In genomic region chr11:128455766-128456165, GRCh38 we compare ENCODE assay signal across 15 cellular contexts.
A peak's percentile ranks its signal among the peaks of the same experiment; 100 is the strongest.
DNase-seq lines count a peak whose midpoint lies in the region; ATAC-seq and TF ChIP-seq lines count a peak whose summit lies in the region.
"Had no signal": no experiment of that assay in that cellular context is flagged by ENCODE, and none has a peak within 500 bp of the region (broad histone marks: within the 10 kb centered on the region; RNA-seq: fewer than 3 reads in every experiment).

No MANE protein-coding gene starts in this region.

- intact Hi-C loops in CD4-positive, alpha-beta memory T cell (cut with micrococcal nuclease): no loop called here

- peaks cover 61% of the 10 kb centered on the region for H3K4me1 ChIP-seq in CD4-positive, alpha-beta memory T cell (ENCODE audit: insufficient read depth, low read length)
- H3K4me1 ChIP-seq in mesodermal cell (ENCODE audit: control insufficient read depth, insufficient read depth, low read length, poor library complexity, severe bottlenecking): peaks cover 7% of the 10 kb centered on the region

- H3K9me3 Mint-ChIP-seq in CD4-positive, alpha-beta memory T cell: peaks cover 0 to 3% (median 0%) of the 10 kb centered on the region in 8 donors
- no peaks in the 10 kb centered on the region for H3K9me3 Mint-ChIP-seq in HFFc6

- peaks cover 39% of the 10 kb centered on the region for H3K36me3 ChIP-seq in CD4-positive, alpha-beta memory T cell (ENCODE audit: insufficient read depth, low read length)
- peaks cover 57% of the 10 kb centered on the region for H3K36me3 ChIP-seq in mesodermal cell (ENCODE audit: control insufficient read depth, insufficient read depth, low read length)

- H3K4me3 Mint-ChIP-seq in CD4-positive, alpha-beta memory T cell: no peak overlapping the region
- H3K4me3 Mint-ChIP-seq in HFFc6: no peak overlapping the region

- no peaks in the 10 kb centered on the region for H3K27me3 ChIP-seq in CD4-positive, alpha-beta memory T cell (ENCODE audit: insufficient read depth, low read length)
- H3K27me3 ChIP-seq: sigmoid colon had no signal

- no peak overlapping the region for H3K27ac ChIP-seq in CD4-positive, alpha-beta memory T cell (ENCODE audit: low read depth, low read length)
- H3K27ac ChIP-seq in mesodermal cell (ENCODE audit: low read depth, low read length, severe bottlenecking): peak overlapping the region; percentile 94
- H3K27ac ChIP-seq: GM23248 had no signal

- TF ChIP-seq CTCF in HFFc6 (IDR thresholded peaks at IDR 0.05) (no peak), cardiac fibroblast (IDR thresholded peaks at IDR 0.05; ENCODE audit: low read depth, low read length) (no peak)

- H3K36me3 Mint-ChIP-seq in CD4-positive, alpha-beta memory T cell: peaks cover 55 to 58% of the 10 kb centered on the region in 2 donors
- peaks cover 63% of the 10 kb centered on the region for H3K36me3 Mint-ChIP-seq in HFFc6 (ENCODE audit: low read depth)

- WGBS in mesodermal cell (ENCODE audit: insufficient coverage in 2 of 2), 2 experiments: 72 to 80% methylated on average over 5 of the region's 5 CpGs

- H3K4me1 Mint-ChIP-seq in CD4-positive, alpha-beta memory T cell: peaks cover 53 to 82% (median 69%) of the 10 kb centered on the region in 4 donors
- peaks cover 74% of the 10 kb centered on the region for H3K4me1 Mint-ChIP-seq in HFFc6 (ENCODE audit: low read depth)

- peak overlapping the region in 6 of 7 donors; percentile 23 to 97 (median 78) for H3K27ac Mint-ChIP-seq in CD4-positive, alpha-beta memory T cell
- peak overlapping the region; percentile 51; the same call in 1 of the 2 replicates for H3K27ac Mint-ChIP-seq in HFFc6

- H3K4me3 ChIP-seq in CD4-positive, alpha-beta memory T cell (ENCODE audit: low read length in 2 of 2): no peak overlapping the region
- H3K4me3 ChIP-seq in cardiac fibroblast (replicated peaks in 1 of 2; ENCODE audit: low read depth in 2 of 2, low read length in 2 of 2): no peak overlapping the region
- no peak overlapping the region for H3K4me3 ChIP-seq in mesodermal cell (ENCODE audit: extremely low read depth, insufficient read depth, low read length, poor library complexity, severe bottlenecking)
- H3K4me3 ChIP-seq: GM23248, sigmoid colon had no signal

- CTCF ChIA-PET in CD4-positive, alpha-beta memory T cell (lab: Charles Lee; ENCODE audit: partially characterized antibody): interaction anchor here (2.8 kb wide), 1 partner anchor 133 kb away, joined by 17 read pairs; no protein-coding TSS in a partner anchor

- no peaks in the 10 kb centered on the region for H3K9me3 ChIP-seq in CD4-positive, alpha-beta memory T cell (ENCODE audit: control insufficient read depth in 1 of 2, low read length in 2 of 2)
- H3K9me3 ChIP-seq in mesodermal cell (ENCODE audit: control insufficient read depth, low read length): no peaks in the 10 kb centered on the region
- H3K9me3 ChIP-seq: sigmoid colon had no signal

- DNase-seq in CD4-positive, alpha-beta memory T cell: no peak
- DNase-seq in HFFc6 (no peak), cardiac fibroblast (ENCODE audit: low read depth in 2 of 2) (peak; percentile 10 to 55), medulla oblongata (ENCODE audit: extremely low spot score) (no peak), putamen (ENCODE audit: low spot score) (no peak)
- DNase-seq in stimulated activated CD4-positive, alpha-beta T cell treated with anti-CD3 and anti-CD28 coated beads, Interleukin-4, amount 100 ng/mL, for 1 hour: no peak
- DNase-seq: activated CD4-positive, alpha-beta T cell treated with anti-CD3 and anti-CD28 coated beads for 1 hour; activated gamma-delta T cell treated with Interleukin-2 at 50 U/mL for 16 hours; GM23248; hippocampal formation; NCI-H1092 treated with DMSO at 0.1 percent for 48 hours; NCI-H2227 treated with DMSO at 0.1 percent for 48 hours; sigmoid colon had no signal

- POLR2A ChIA-PET in CD4-positive, alpha-beta memory T cell (lab: Charles Lee; ENCODE audit: partially characterized antibody): interaction anchor here (0.5 to 23.5 kb wide), 15 partner anchors 7 to 168 kb away, joined by 3 to 1488 read pairs (median 7); no protein-coding TSS in a partner anchor

- no peaks in the 10 kb centered on the region for H3K27me3 Mint-ChIP-seq in CD4-positive, alpha-beta memory T cell
- H3K27me3 Mint-ChIP-seq in HFFc6 (ENCODE audit: insufficient read depth): peaks cover 8% of the 10 kb centered on the region

- no peak for ATAC-seq in GM21515 (IDR thresholded peaks at IDR 0.05; ENCODE audit: unreplicated experiment)

Comparison
In these comparisons a context has a peak if more than half of its experiments do, and no peak if none do; other contexts are left out.
1. DNase-seq: peak in cardiac fibroblast (2 of 2); none in CD4-positive, alpha-beta memory T cell (0 of 5), HFFc6 (single experiment), medulla oblongata (single experiment), putamen (single experiment) and stimulated activated CD4-positive, alpha-beta T cell treated with anti-CD3 and anti-CD28 coated beads, Interleukin-4, amount 100 ng/mL, for 1 hour (single experiment).